Comparison of ENCODE assay signal across 8 cellular contexts in genomic region chr7:10412426-10413019, GRCh38.
DNase-seq lines count a peak whose midpoint lies in the region; ATAC-seq and TF ChIP-seq lines count a peak whose summit lies in the region.

No MANE protein-coding gene starts in this region.

- H2AK5ac ChIP-seq in H9 (ENCODE audit: insufficient read length, low read length), result no peak overlapping the region

- no peak overlapping the region for H2BK20ac ChIP-seq in H9 (ENCODE audit: low read depth, low read length, poor library complexity, severe bottlenecking)

- H3K36me3 ChIP-seq in sigmoid colon, result no peaks in the 10 kb centered on the region

- H3K4me1 ChIP-seq in H9 (ENCODE audit: insufficient read depth, low read length), result no peaks in the 10 kb centered on the region; the same call in 1 of the 2 replicates
- no peaks in the 10 kb centered on the region for H3K4me1 ChIP-seq in sigmoid colon

- H3K4me1 Mint-ChIP-seq in H9, result peaks cover 2 to 9% of the 10 kb centered on the region in 2 experiments; a peak in 2 of 4 replicates

- H2BK120ac ChIP-seq in H9 (ENCODE audit: low read depth, low read length, poor library complexity, severe bottlenecking), result no peak overlapping the region

- H3K27ac ChIP-seq in H9 (ENCODE audit: insufficient read length, low read depth, low read length) (no peak overlapping the region), sigmoid colon (no peak overlapping the region)

- H2AFZ ChIP-seq in H9 (ENCODE audit: low read length), result no peak overlapping the region

- DNase-seq in stimulated activated CD4-positive, alpha-beta T cell treated with anti-CD3 and anti-CD28 coated beads, Interleukin-2, amount 100 ng/mL, for 48 hours, result peak; percentile 8
- no peak for DNase-seq in stimulated activated CD4-positive, alpha-beta T cell treated with anti-CD3 and anti-CD28 coated beads, Interleukin-4, amount 100 ng/mL, for 1 hour
- no peak for DNase-seq in H9
- DNase-seq in LoVo (ENCODE audit: low spot score), result peak; percentile 70
- peak; percentile 40 for DNase-seq in SKM-1 treated with dmso at 0.1 percent for 144 hours (lab: John Stamatoyannopoulos, UW; ENCODE audit: unreplicated experiment)
- peak; percentile 13 for DNase-seq in fibroblast of the aortic adventitia (ENCODE audit: low read depth)
- DNase-seq in sigmoid colon, result no peak

- H3K14ac ChIP-seq in H9 (ENCODE audit: insufficient read depth, low read length), result no peak overlapping the region

- intact Hi-C loops in sigmoid colon (cut with DNase I), result loop anchor here (2.0 kb wide), 1 partner anchor 1994 kb away; no protein-coding TSS in a partner anchor

- TF ChIP-seq CTCF in H9 (conservative IDR thresholded peaks at IDR 0.05) (peak; percentile 84), fibroblast of the aortic adventitia (IDR thresholded peaks at IDR 0.05; ENCODE audit: insufficient read depth, low read length) (peak; percentile 31), sigmoid colon (IDR thresholded peaks at IDR 0.05) (peak; percentile 15 to 65 (median 34))

- no peak overlapping the region for H3K23ac ChIP-seq in H9 (ENCODE audit: insufficient read length, low read depth, low read length)

- no peaks in the 10 kb centered on the region for H3K36me3 Mint-ChIP-seq in H9 (ENCODE audit: insufficient read depth in 1 of 3, low read depth in 3 of 3)

- no CpG with 5 or more reads among the region's 3 CpGs for WGBS in H9 (ENCODE audit: extremely low coverage, insufficient read length, low lambda C conversion rate)
- 3 to 11% methylated on average over 3 of the region's 3 CpGs for WGBS in sigmoid colon, 2 donors

- no peaks in the 10 kb centered on the region for H3K9me3 ChIP-seq in H9 (ENCODE audit: control insufficient read depth, low read depth, low read length)
- no peaks in the 10 kb centered on the region for H3K9me3 ChIP-seq in sigmoid colon

- H3K18ac ChIP-seq in H9 (ENCODE audit: insufficient read length, low read depth, low read length), result no peak overlapping the region

- H3K9ac ChIP-seq in H9 (ENCODE audit: extremely low read depth, insufficient read length, low read length), result no peak overlapping the region

- no peak overlapping the region for H3K4me3 Mint-ChIP-seq in H9

- no peak for TF ChIP-seq POLR2A in sigmoid colon (IDR thresholded peaks at IDR 0.05)

- no peak overlapping the region for H3K4ac ChIP-seq in H9 (ENCODE audit: low read depth, low read length)

- ATAC-seq in esophagus mucosa, result no peak

- H3K23me2 ChIP-seq in H9 (ENCODE audit: insufficient read length, low read depth, low read length, poor library complexity, severe bottlenecking), result no peaks in the 10 kb centered on the region

- no peak for TF ChIP-seq EP300 in sigmoid colon (IDR thresholded peaks at IDR 0.05)

- H3K27ac Mint-ChIP-seq in H9, result no peak overlapping the region

- H4K8ac ChIP-seq in H9 (replicated peaks; ENCODE audit: insufficient read length, low read depth, low read length), result no peak overlapping the region

- H3T11ph ChIP-seq in H9 (ENCODE audit: low read length), result no peak overlapping the region

- H2BK15ac ChIP-seq in H9 (ENCODE audit: low read depth, low read length), result no peak overlapping the region

- no peak overlapping the region for H2BK5ac ChIP-seq in H9 (ENCODE audit: insufficient read length, low read length)

- no peaks in the 10 kb centered on the region for H3K27me3 Mint-ChIP-seq in H9 (ENCODE audit: low read depth)

- H2BK12ac ChIP-seq in H9 (ENCODE audit: insufficient read length, low read depth, low read length), result no peak overlapping the region

- H4K20me1 ChIP-seq in H9 (ENCODE audit: control insufficient read depth, insufficient read depth, insufficient read length), result no peaks in the 10 kb centered on the region

- H3K79me1 ChIP-seq in H9 (ENCODE audit: insufficient read depth, low read depth, low read length, poor library complexity, severe bottlenecking), result no peaks in the 10 kb centered on the region

- H3K79me2 ChIP-seq in H9 (ENCODE audit: insufficient read depth, low read length), result no peaks in the 10 kb centered on the region

- no peak overlapping the region for H4K91ac ChIP-seq in H9 (ENCODE audit: insufficient read length, low read depth, low read length)

- no peak overlapping the region for H4K5ac ChIP-seq in H9 (ENCODE audit: insufficient read length, low read depth, low read length)

- no peak overlapping the region for H3K56ac ChIP-seq in H9 (ENCODE audit: insufficient read length, low read depth, low read length)

- H3K27me3 ChIP-seq in H9 (ENCODE audit: insufficient read depth, low read length) (no peaks in the 10 kb centered on the region), sigmoid colon (no peaks in the 10 kb centered on the region)

- no peaks in the 10 kb centered on the region for H3K9me3 Mint-ChIP-seq in H9

- H3K4me3 ChIP-seq in fibroblast of the aortic adventitia (ENCODE audit: low read depth, low read length), result no peak overlapping the region
- H3K4me3 ChIP-seq in sigmoid colon, result no peak overlapping the region

- H3K4me2 ChIP-seq in H9 (ENCODE audit: insufficient read depth, insufficient read length, low read length), result no peak overlapping the region

Comparison
In these comparisons a context has a peak if more than half of its experiments do, and no peak if none do; other contexts are left out.
1. DNase-seq: peak in stimulated activated CD4-positive, alpha-beta T cell treated with anti-CD3 and anti-CD28 coated beads, Interleukin-2, amount 100 ng/mL, for 48 hours (2 of 2), LoVo (single experiment), SKM-1 treated with dmso at 0.1 percent for 144 hours (single experiment) and fibroblast of the aortic adventitia (single experiment); none in stimulated activated CD4-positive, alpha-beta T cell treated with anti-CD3 and anti-CD28 coated beads, Interleukin-4, amount 100 ng/mL, for 1 hour (single experiment), H9 (single experiment) and sigmoid colon (single experiment).
2. CTCF ChIP-seq: peak in every context shown above with its lines; median percentile 84 in H9; 34 in sigmoid colon; 31 in fibroblast of the aortic adventitia.